Comparison of ENCODE assay signal across 9 cellular contexts in the genomic region with DNA sequence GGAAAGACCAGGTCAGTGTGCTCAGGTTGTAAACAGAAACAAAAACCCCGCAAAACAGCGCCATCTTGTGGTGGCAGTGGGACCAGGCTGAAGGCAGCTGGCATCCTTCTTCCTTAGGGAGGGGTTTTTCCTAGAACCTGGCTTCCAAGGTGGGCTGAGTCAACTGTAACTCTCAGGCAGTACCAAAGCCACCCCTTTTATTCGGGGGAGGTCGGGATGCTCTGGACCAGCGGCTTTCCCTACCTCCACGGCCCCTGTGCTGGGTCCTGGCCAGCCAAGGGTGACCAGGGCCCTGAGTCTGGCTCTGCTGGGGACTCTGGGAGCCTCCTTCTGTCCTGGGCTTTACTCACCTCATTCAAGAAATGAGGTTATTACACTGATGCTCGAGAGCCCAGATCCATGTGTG.
DNase-seq lines count a peak whose midpoint lies in the region; ATAC-seq, FAIRE-seq and TF ChIP-seq lines count a peak whose summit lies in the region.
"Had no signal": no experiment of that assay in that cellular context is flagged by ENCODE, and none has a peak within 500 bp of the region (broad histone marks: within the 10 kb centered on the region; RNA-seq: fewer than 3 reads in every experiment).

No MANE protein-coding gene starts in this region.

- no peaks in the 10 kb centered on the region for H3K9me3 ChIP-seq in HepG2 (ENCODE audit: low read length)

- CTCF ChIA-PET in HepG2 (lab: Yijun Ruan, JAX; ENCODE audit: low intra/inter-chr PET ratio, low total read pairs), result interaction anchor here (2.7 kb wide), 1 partner anchor 203 kb away, joined by 20 read pairs; no protein-coding TSS in a partner anchor

- peaks cover 29% of the 10 kb centered on the region for H3K4me1 ChIP-seq in HepG2 (ENCODE audit: insufficient read depth, low read length)

- peak; percentile 60 for ATAC-seq in HepG2
- ATAC-seq in HG03175 (IDR thresholded peaks at IDR 0.05; ENCODE audit: unreplicated experiment), result no peak

- H3K4me2 ChIP-seq in HepG2 (ENCODE audit: low read depth, low read length), result no peak overlapping the region

- no peaks in the 10 kb centered on the region for H4K20me1 ChIP-seq in HepG2 (ENCODE audit: insufficient read depth, low read length)

- H3K27me3 ChIP-seq in HepG2 (ENCODE audit: control insufficient read depth in 1 of 2, insufficient read depth in 2 of 2, low read length in 2 of 2), result peaks cover 4 to 54% of the 10 kb centered on the region in 2 experiments; a peak in 3 of 5 replicates

- TF ChIP-seq POLR2A in HepG2 (IDR thresholded peaks at IDR 0.05; ENCODE audit: insufficient read depth in 1 of 2, low read depth in 2 of 2, low read length in 2 of 2), result no peak

- peak; percentile 77 for FAIRE-seq in HepG2 (lab: Jason Lieb, UNC)

- H3K27ac ChIP-seq in 22Rv1 (no peak overlapping the region), HepG2 (ENCODE audit: extremely low read length, insufficient read depth, low read length) (no peak overlapping the region)
- H3K27ac ChIP-seq: skin epidermis had no signal

- H3K4me3 ChIP-seq in HepG2 (replicated peaks in 1 of 3; ENCODE audit: insufficient read depth in 1 of 3, low read depth in 2 of 3, low read length in 3 of 3), result no peak overlapping the region
- H3K4me3 ChIP-seq: skin epidermis had no signal

- TF ChIP-seq CTCF in 22Rv1 (IDR thresholded peaks at IDR 0.05) (peak; percentile 87), GM12873 (IDR thresholded peaks at IDR 0.05; ENCODE audit: insufficient read depth, low read depth, low read length, missing control alignments) (peak; percentile 96), HepG2 (CRISPR knock-in tag; IDR thresholded peaks at IDR 0.05) (peak; percentile 89)

- in situ Hi-C loops in HepG2 (cut with HindIII; ENCODE audit: extremely low pct_ligation_motif_present, low pct_unique_long_range_greater_than_20kb), result loop anchor here (5.0 kb wide), 1 partner anchor 201 kb away; no protein-coding TSS in a partner anchor

- TF ChIP-seq EP300 in HepG2 (IDR thresholded peaks at IDR 0.05; ENCODE audit: low read depth in 2 of 2, low read length in 2 of 2), result no peak
- TF ChIP-seq EP300 in HepG2 (CRISPR knock-in tag; IDR thresholded peaks at IDR 0.05; ENCODE audit: borderline replicate concordance), result no peak

- POLR2A ChIA-PET in HepG2 (lab: Yijun Ruan, JAX), result no interaction called here

- intact Hi-C loops in HepG2 (cut with micrococcal nuclease; ENCODE audit: unreplicated experiment), result loop anchor here (1.0 kb wide), 1 partner anchor 202 kb away; no protein-coding TSS in a partner anchor

- H2AFZ ChIP-seq in HepG2 (ENCODE audit: low read length), result no peak overlapping the region

- DNase-seq in NCI-H2196 (lab: John Stamatoyannopoulos, UW; ENCODE audit: unreplicated experiment) (peak; percentile 82), cerebellum (ENCODE audit: low spot score) (peak; percentile 75), HepG2 (ENCODE audit: low spot score) (peak; percentile 52)
- peak; percentile 39 to 58 for DNase-seq in activated CD4-positive, alpha-beta T cell treated with anti-CD3 and anti-CD28 coated beads for 24 hours (ENCODE audit: low read depth in 2 of 2)
- DNase-seq in stimulated activated CD8-positive, alpha-beta memory T cell treated with anti-CD3 and anti-CD28 coated beads, Interleukin-12 subunit alpha, Interleukin-12 subunit beta, amount 100 ng/mL, for 1 hour (ENCODE audit: low read depth), result peak; percentile 58

- H3K36me3 ChIP-seq in HepG2 (replicated peaks in 1 of 2; ENCODE audit: control insufficient read depth in 1 of 2, insufficient read depth in 2 of 2, low read length in 2 of 2), result no peaks in the 10 kb centered on the region

- BruUV-seq in HepG2 (replicated peaks; lab: Mats Ljungman, UMichigan), result no TSS peak

- TF ChIP-seq RAD21 in HepG2 (CRISPR knock-in tag; IDR thresholded peaks at IDR 0.05), result no peak

- no peak overlapping the region for H3K9ac ChIP-seq in HepG2 (ENCODE audit: insufficient read depth, low read depth, low read length)

- no peaks in the 10 kb centered on the region for H3K79me2 ChIP-seq in HepG2 (ENCODE audit: insufficient read depth, low read length)

- WGBS in HepG2 (ENCODE audit: low lambda C conversion rate), result 0% methylated on average over 1 of the region's 7 CpGs

TF ChIP-seq in HepG2, 621 proteins besides CTCF, POLR2A, EP300 and RAD21 (continues in another document):
- TF ChIP-seq, protein P1, sequence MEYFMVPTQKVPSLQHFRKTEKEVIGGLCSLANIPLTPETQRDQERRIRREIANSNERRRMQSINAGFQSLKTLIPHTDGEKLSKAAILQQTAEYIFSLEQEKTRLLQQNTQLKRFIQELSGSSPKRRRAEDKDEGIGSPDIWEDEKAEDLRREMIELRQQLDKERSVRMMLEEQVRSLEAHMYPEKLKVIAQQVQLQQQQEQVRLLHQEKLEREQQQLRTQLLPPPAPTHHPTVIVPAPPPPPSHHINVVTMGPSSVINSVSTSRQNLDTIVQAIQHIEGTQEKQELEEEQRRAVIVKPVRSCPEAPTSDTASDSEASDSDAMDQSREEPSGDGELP (IDR thresholded peaks at IDR 0.05; ENCODE audit: borderline replicate concordance, low read depth), result 0 out of 2 replicates have a peak, but pooled peaks have one; percentile 33
- TF ChIP-seq ZNF138 (CRISPR knock-in tag; IDR thresholded peaks at IDR 0.05; ENCODE audit: low read depth) (no peak), JUN (CRISPR knock-in tag; IDR thresholded peaks at IDR 0.05) (no peak), SALL1 (CRISPR knock-in tag; IDR thresholded peaks at IDR 0.05) (0 out of 2 replicates have a peak, but pooled peaks have one; percentile 12), ZNF605 (CRISPR knock-in tag; IDR thresholded peaks at IDR 0.05) (no peak), SMC3 (IDR thresholded peaks at IDR 0.05; ENCODE audit: low read length) (peak; percentile 78), FOXA1 (IDR thresholded peaks at IDR 0.05) (no peak), FOXA1 (CRISPR knock-in tag; IDR thresholded peaks at IDR 0.05) (peak; percentile 44), FOXA3 (CRISPR knock-in tag; IDR thresholded peaks at IDR 0.05) (peak; percentile 61), FOXP1 (IDR thresholded peaks at IDR 0.05) (no peak), FOXP1 (CRISPR knock-in tag; IDR thresholded peaks at IDR 0.05) (0 out of 2 replicates have a peak, but pooled peaks have one; percentile 16), FOXK1 (CRISPR knock-in tag; IDR thresholded peaks at IDR 0.05; ENCODE audit: borderline replicate concordance, low read depth) (peak; percentile 48; the same call in 1 of the 2 replicates), FOXO1 (CRISPR knock-in tag; IDR thresholded peaks at IDR 0.05) (peak; percentile 71; the same call in 1 of the 2 replicates), ZNF550 (CRISPR knock-in tag; IDR thresholded peaks at IDR 0.05; ENCODE audit: borderline replicate concordance) (0 out of 2 replicates have a peak, but pooled peaks have one; percentile 10), XRCC5 (optimal IDR thresholded peaks at IDR 0.05; ENCODE audit: low read length) (peak; percentile 90), BORCS8-MEF2B (CRISPR knock-in tag; IDR thresholded peaks at IDR 0.05) (no peak), STAG1 (CRISPR knock-in tag; IDR thresholded peaks at IDR 0.05) (peak; percentile 64), HNF4A (CRISPR knock-in tag; IDR thresholded peaks at IDR 0.05) (0 out of 2 replicates have a peak, but pooled peaks have one; percentile 8), ZNF326 (CRISPR knock-in tag; IDR thresholded peaks at IDR 0.05; ENCODE audit: borderline replicate concordance) (no peak), HCFC1 (IDR thresholded peaks at IDR 0.05; ENCODE audit: low read depth, low read length) (0 out of 2 replicates have a peak, but pooled peaks have one; percentile 17)
- TF ChIP-seq, protein P2, sequence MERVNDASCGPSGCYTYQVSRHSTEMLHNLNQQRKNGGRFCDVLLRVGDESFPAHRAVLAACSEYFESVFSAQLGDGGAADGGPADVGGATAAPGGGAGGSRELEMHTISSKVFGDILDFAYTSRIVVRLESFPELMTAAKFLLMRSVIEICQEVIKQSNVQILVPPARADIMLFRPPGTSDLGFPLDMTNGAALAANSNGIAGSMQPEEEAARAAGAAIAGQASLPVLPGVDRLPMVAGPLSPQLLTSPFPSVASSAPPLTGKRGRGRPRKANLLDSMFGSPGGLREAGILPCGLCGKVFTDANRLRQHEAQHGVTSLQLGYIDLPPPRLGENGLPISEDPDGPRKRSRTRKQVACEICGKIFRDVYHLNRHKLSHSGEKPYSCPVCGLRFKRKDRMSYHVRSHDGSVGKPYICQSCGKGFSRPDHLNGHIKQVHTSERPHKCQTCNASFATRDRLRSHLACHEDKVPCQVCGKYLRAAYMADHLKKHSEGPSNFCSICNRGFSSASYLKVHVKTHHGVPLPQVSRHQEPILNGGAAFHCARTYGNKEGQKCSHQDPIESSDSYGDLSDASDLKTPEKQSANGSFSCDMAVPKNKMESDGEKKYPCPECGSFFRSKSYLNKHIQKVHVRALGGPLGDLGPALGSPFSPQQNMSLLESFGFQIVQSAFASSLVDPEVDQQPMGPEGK (CRISPR knock-in tag; IDR thresholded peaks at IDR 0.05), result peak; percentile 30; the same call in 1 of the 2 replicates
- TF ChIP-seq, protein P3, sequence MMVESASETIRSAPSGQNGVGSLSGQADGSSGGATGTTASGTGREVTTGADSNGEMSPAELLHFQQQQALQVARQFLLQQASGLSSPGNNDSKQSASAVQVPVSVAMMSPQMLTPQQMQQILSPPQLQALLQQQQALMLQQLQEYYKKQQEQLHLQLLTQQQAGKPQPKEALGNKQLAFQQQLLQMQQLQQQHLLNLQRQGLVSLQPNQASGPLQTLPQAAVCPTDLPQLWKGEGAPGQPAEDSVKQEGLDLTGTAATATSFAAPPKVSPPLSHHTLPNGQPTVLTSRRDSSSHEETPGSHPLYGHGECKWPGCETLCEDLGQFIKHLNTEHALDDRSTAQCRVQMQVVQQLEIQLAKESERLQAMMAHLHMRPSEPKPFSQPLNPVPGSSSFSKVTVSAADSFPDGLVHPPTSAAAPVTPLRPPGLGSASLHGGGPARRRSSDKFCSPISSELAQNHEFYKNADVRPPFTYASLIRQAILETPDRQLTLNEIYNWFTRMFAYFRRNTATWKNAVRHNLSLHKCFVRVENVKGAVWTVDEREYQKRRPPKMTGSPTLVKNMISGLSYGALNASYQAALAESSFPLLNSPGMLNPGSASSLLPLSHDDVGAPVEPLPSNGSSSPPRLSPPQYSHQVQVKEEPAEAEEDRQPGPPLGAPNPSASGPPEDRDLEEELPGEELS (CRISPR knock-in tag; IDR thresholded peaks at IDR 0.05), result peak; percentile 27; the same call in 1 of the 2 replicates
